In genomic region chr2:132488491-132488890, GRCh38 we compare ENCODE assay signal across 35 cellular contexts.
"Had no signal": no experiment of that assay in that cellular context is flagged by ENCODE, and none has a peak within 500 bp of the region (broad histone marks: within the 10 kb centered on the region; RNA-seq: fewer than 3 reads in every experiment).

No MANE protein-coding gene starts in this region.

- H3K9me3 ChIP-seq: adrenal gland, ascending aorta, body of pancreas, breast epithelium had no signal

- H3K27ac ChIP-seq: adrenal gland, ascending aorta, body of pancreas, brain microvascular endothelial cell, breast epithelium, cardiac muscle cell had no signal

- H3K27ac Mint-ChIP-seq: activated naive CD4-positive, alpha-beta T cell treated with anti-CD3 and anti-CD28 coated beads for 36 hours; activated naive CD4-positive, alpha-beta T cell treated with anti-CD3 and anti-CD28 coated beads, Interleukin-2, amount 10 ng/mL, durations not matched to agents 7 days and 5 days; activated naive CD4-positive, alpha-beta T cell treated with anti-CD3 and anti-CD28 coated beads, Interleukin-2, amount 50 U/mL, for 24 hours; activated naive CD4-positive, alpha-beta T cell treated with anti-CD3 and anti-CD28 coated beads, Interleukin-2, amount 50 U/mL, for 72 hours; activated naive CD8-positive, alpha-beta T cell; activated naive CD8-positive, alpha-beta T cell treated with anti-CD3 and anti-CD28 coated beads for 36 hours; activated naive CD8-positive, alpha-beta T cell treated with anti-CD3 and anti-CD28 coated beads, Interleukin-2, amount 10 ng/mL, durations not matched to agents 7 days and 5 days; activated naive CD8-positive, alpha-beta T cell treated with anti-CD3 and anti-CD28 coated beads, Interleukin-2, amount 50 U/mL, for 24 hours; activated T-cell treated with anti-CD3 and anti-CD28 coated beads, Interleukin-2, amount 50 U/mL, for 24 hours; activated T-cell treated with anti-CD3 and anti-CD28 coated beads, Interleukin-2, amount 50 U/mL, for 72 hours; activated T-helper 1 cell treated with anti-CD3 and anti-CD28 coated beads, Interleukin-12 subunit alpha, Interleukin-12 subunit beta, Interleukin-2, Interleukin-4 antibody, amounts not matched to agents 30 ng/mL and 10 ng/mL and 1 ng/mL, durations not matched to agents 14 hours and 24 hours and 36 hours; activated T-helper 17 cell treated with anti-CD3 and anti-CD28 coated beads, Interleukin-2, amount 50 U/mL, for 72 hours; activated T-helper 2 cell treated with anti-CD3 and anti-CD28 coated beads, Interferon-gamma antibody, Interleukin-2, Interleukin-4, amounts not matched to agents 10 μg/mL and 5 μg/mL and 100 μg/mL, durations not matched to agents 14 hours and 24 hours and 36 hours; brain had no signal

- H3K27me3 Mint-ChIP-seq: activated naive CD8-positive, alpha-beta T cell treated with anti-CD3 and anti-CD28 coated beads, Interleukin-2, amount 10 ng/mL, durations not matched to agents 7 days and 5 days; activated naive CD8-positive, alpha-beta T cell treated with anti-CD3 and anti-CD28 coated beads, Interleukin-2, amount 50 U/mL, for 24 hours; central memory CD8-positive, alpha-beta T cell had no signal

- H3K27me3 ChIP-seq: adrenal gland, ascending aorta, body of pancreas, brain microvascular endothelial cell, breast epithelium, cardiac muscle cell had no signal

- ATAC-seq: activated naive CD4-positive, alpha-beta T cell treated with anti-CD3 and anti-CD28 coated beads, Interleukin-2, amount 50 U/mL, for 72 hours; activated naive CD8-positive, alpha-beta T cell treated with anti-CD3 and anti-CD28 coated beads, Interleukin-2, amount 50 U/mL, for 24 hours; activated T-cell treated with anti-CD3 and anti-CD28 coated beads, Interleukin-2, amount 50 U/mL, for 4 hours; activated T-cell treated with anti-CD3 and anti-CD28 coated beads, Interleukin-2, amount 50 U/mL, for 72 hours; activated T-helper 17 cell treated with anti-CD3 and anti-CD28 coated beads, Interleukin-2, amount 50 U/mL, for 72 hours; body of pancreas had no signal

- DNase-seq: activated effector memory CD4-positive, alpha-beta T cell treated with anti-CD3 and anti-CD28 coated beads, Interleukin-2, amount 50 U/mL, for 16 hours; activated effector memory CD4-positive, alpha-beta T cell treated with Interleukin-2 at 50 U/mL for 16 hours; activated gamma-delta T cell; activated gamma-delta T cell treated with Interleukin-2 at 50 U/mL for 16 hours; activated naive CD4-positive, alpha-beta T cell; activated naive CD4-positive, alpha-beta T cell treated with anti-CD3 and anti-CD28 coated beads for 36 hours; activated naive CD4-positive, alpha-beta T cell treated with anti-CD3 and anti-CD28 coated beads, Interleukin-2, amount 10 ng/mL, durations not matched to agents 7 days and 5 days; activated naive CD4-positive, alpha-beta T cell treated with anti-CD3 and anti-CD28 coated beads, Interleukin-2, amount 50 U/mL, for 16 hours; activated naive CD4-positive, alpha-beta T cell treated with Interleukin-2 at 50 U/mL for 16 hours; activated naive CD8-positive, alpha-beta T cell treated with anti-CD3 and anti-CD28 coated beads, Interleukin-2, amount 50 U/mL, for 24 hours; activated T-cell treated with anti-CD3 and anti-CD28 coated beads, Interleukin-2, amount 50 U/mL, for 1 hour; activated T-cell treated with anti-CD3 and anti-CD28 coated beads, Interleukin-2, amount 50 U/mL, for 24 hours; activated T-cell treated with anti-CD3 and anti-CD28 coated beads, Interleukin-2, amount 50 U/mL, for 4 hours; activated T-cell treated with anti-CD3 and anti-CD28 coated beads, Interleukin-2, amount 50 U/mL, for 48 hours; activated T-cell treated with anti-CD3 and anti-CD28 coated beads, Interleukin-2, amount 50 U/mL, for 72 hours; amniotic stem cell; aorta; body of pancreas; central memory CD4-positive, alpha-beta T cell; cerebellar nuclear complex had no signal

- H3K4me1 Mint-ChIP-seq: activated naive CD4-positive, alpha-beta T cell treated with anti-CD3 and anti-CD28 coated beads, Interleukin-2, amount 10 ng/mL, durations not matched to agents 7 days and 5 days; activated naive CD4-positive, alpha-beta T cell treated with anti-CD3 and anti-CD28 coated beads, Interleukin-2, amount 50 U/mL, for 24 hours; activated naive CD8-positive, alpha-beta T cell treated with anti-CD3 and anti-CD28 coated beads for 36 hours; activated naive CD8-positive, alpha-beta T cell treated with anti-CD3 and anti-CD28 coated beads, Interleukin-2, amount 10 ng/mL, durations not matched to agents 7 days and 5 days; activated naive CD8-positive, alpha-beta T cell treated with anti-CD3 and anti-CD28 coated beads, Interleukin-2, amount 50 U/mL, for 24 hours; activated T-helper 17 cell treated with anti-CD3 and anti-CD28 coated beads, Interleukin-2, amount 50 U/mL, for 72 hours; brain; central memory CD8-positive, alpha-beta T cell had no signal

- H3K4me3 Mint-ChIP-seq: activated naive CD4-positive, alpha-beta T cell treated with anti-CD3 and anti-CD28 coated beads for 36 hours; activated naive CD4-positive, alpha-beta T cell treated with anti-CD3 and anti-CD28 coated beads, Interleukin-2, amount 10 ng/mL, durations not matched to agents 7 days and 5 days; activated naive CD4-positive, alpha-beta T cell treated with anti-CD3 and anti-CD28 coated beads, Interleukin-2, amount 50 U/mL, for 24 hours; activated naive CD8-positive, alpha-beta T cell; activated naive CD8-positive, alpha-beta T cell treated with anti-CD3 and anti-CD28 coated beads for 36 hours; activated naive CD8-positive, alpha-beta T cell treated with anti-CD3 and anti-CD28 coated beads, Interleukin-2, amount 10 ng/mL, durations not matched to agents 7 days and 5 days; activated naive CD8-positive, alpha-beta T cell treated with anti-CD3 and anti-CD28 coated beads, Interleukin-2, amount 50 U/mL, for 24 hours; activated T-cell treated with anti-CD3 and anti-CD28 coated beads, Interleukin-2, amount 50 U/mL, for 24 hours; activated T-cell treated with anti-CD3 and anti-CD28 coated beads, Interleukin-2, amount 50 U/mL, for 4 hours; activated T-cell treated with anti-CD3 and anti-CD28 coated beads, Interleukin-2, amount 50 U/mL, for 72 hours; activated T-helper 1 cell treated with anti-CD3 and anti-CD28 coated beads, Interleukin-12 subunit alpha, Interleukin-12 subunit beta, Interleukin-2, Interleukin-4 antibody, amounts not matched to agents 30 ng/mL and 10 ng/mL and 1 ng/mL, durations not matched to agents 14 hours and 24 hours and 36 hours; activated T-helper 17 cell treated with anti-CD3 and anti-CD28 coated beads, Interleukin-2, amount 50 U/mL, for 72 hours; central memory CD8-positive, alpha-beta T cell had no signal

- H3K4me3 ChIP-seq: adrenal gland, ascending aorta, body of pancreas, breast epithelium, cardiac muscle cell had no signal

- H3K4me1 ChIP-seq: adrenal gland, ascending aorta, body of pancreas, breast epithelium had no signal

- H3K36me3 ChIP-seq: adrenal gland, ascending aorta, brain microvascular endothelial cell, breast epithelium, cardiac muscle cell had no signal

- H3K9me3 Mint-ChIP-seq: activated naive CD4-positive, alpha-beta T cell treated with anti-CD3 and anti-CD28 coated beads for 36 hours; activated naive CD4-positive, alpha-beta T cell treated with anti-CD3 and anti-CD28 coated beads, Interleukin-2, amount 50 U/mL, for 24 hours; activated T-helper 1 cell treated with anti-CD3 and anti-CD28 coated beads, Interleukin-12 subunit alpha, Interleukin-12 subunit beta, Interleukin-2, Interleukin-4 antibody, amounts not matched to agents 30 ng/mL and 10 ng/mL and 1 ng/mL, durations not matched to agents 14 hours and 24 hours and 36 hours; activated T-helper 2 cell treated with anti-CD3 and anti-CD28 coated beads, Interferon-gamma antibody, Interleukin-2, Interleukin-4, amounts not matched to agents 10 μg/mL and 5 μg/mL and 100 μg/mL, durations not matched to agents 14 hours and 24 hours and 36 hours had no signal
